Comparison of ENCODE assay signal across 8 cellular contexts in the genomic region with DNA sequence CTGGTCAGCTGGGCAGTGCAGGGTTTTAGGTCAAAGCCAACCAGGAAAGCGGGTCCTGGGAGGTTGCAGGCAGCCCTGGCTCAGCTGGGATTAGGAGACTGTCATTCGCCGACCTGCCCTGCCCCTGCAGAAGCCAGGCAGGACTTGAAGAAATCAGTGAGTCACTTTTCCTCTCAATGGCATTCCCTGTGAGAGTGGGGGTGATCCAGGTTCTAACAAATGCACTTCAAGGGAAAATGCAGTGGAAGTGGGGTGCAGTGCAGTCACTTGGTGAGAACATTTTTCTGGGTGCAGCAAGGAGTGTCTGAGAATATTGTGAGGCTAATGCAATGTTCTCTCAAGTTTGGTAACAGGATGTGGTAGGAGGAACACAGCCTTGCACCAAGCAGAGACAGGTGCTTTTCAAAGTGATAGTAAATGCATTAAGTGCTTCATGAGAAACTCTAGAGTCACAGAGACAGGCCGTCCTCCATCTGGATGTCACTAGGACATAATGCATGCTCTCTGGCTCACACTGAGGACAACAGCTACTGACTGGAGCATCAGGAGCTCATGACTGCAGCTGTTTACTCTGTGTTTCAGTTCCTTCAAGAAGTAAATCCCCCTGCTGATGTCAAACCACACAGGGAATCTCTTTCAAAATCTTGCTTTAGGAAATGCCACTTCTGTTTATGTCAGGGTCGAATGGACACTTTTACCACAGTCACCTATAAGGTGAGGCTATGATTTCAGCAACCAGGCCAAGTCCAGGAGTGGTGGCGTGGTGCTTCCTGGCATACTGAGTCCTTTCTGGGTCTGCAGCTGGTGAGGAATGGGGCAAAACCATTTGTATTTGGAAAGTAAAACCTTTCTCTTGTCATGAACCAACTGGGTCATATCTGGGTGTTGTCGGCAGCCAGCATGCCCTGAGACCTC. TPM values are rescaled to one million over a fixed set of nuclear protein-coding genes. Genes with fewer than 3 reads are reported as not detected.
DNase-seq lines count a peak whose midpoint lies in the region; ATAC-seq and TF ChIP-seq lines count a peak whose summit lies in the region.

No MANE protein-coding gene starts in this region.

- H3K9me2 ChIP-seq in Karpas-422 (replicated peaks; ENCODE audit: insufficient read depth, low read length) (no peaks in the 10 kb centered on the region), hepatocyte (replicated peaks; ENCODE audit: insufficient read depth) (no peaks in the 10 kb centered on the region)

- H3K4me3 ChIP-seq in BLaER1 (no peak overlapping the region), RWPE2 (ENCODE audit: severe bottlenecking) (no peak overlapping the region), fibroblast of lung (replicated peaks in 1 of 4; ENCODE audit: control extremely low read depth in 1 of 4, insufficient read depth in 1 of 4, low read depth in 3 of 4, low read length in 4 of 4) (no peak overlapping the region), Karpas-422 (ENCODE audit: low read length) (no peak overlapping the region), hepatocyte (no peak overlapping the region)

- H3K27me3 ChIP-seq in BLaER1 (no peaks in the 10 kb centered on the region), RWPE2 (ENCODE audit: insufficient read depth, poor library complexity, severe bottlenecking) (no peaks in the 10 kb centered on the region), fibroblast of lung (ENCODE audit: control insufficient read depth, insufficient read depth, low read length) (no peaks in the 10 kb centered on the region), Karpas-422 (ENCODE audit: low read length) (no peaks in the 10 kb centered on the region), hepatocyte (no peaks in the 10 kb centered on the region)

- H3K4me1 ChIP-seq in BLaER1 (peaks cover 21% of the 10 kb centered on the region), RWPE2 (ENCODE audit: insufficient read depth, poor library complexity, severe bottlenecking) (peaks cover 17% of the 10 kb centered on the region), fibroblast of lung (ENCODE audit: control insufficient read depth, extremely low read depth, insufficient read depth, low read length) (peaks cover 6% of the 10 kb centered on the region), Karpas-422 (ENCODE audit: low read length) (no peaks in the 10 kb centered on the region), hepatocyte (ENCODE audit: insufficient read depth) (no peaks in the 10 kb centered on the region)

- H3K9ac ChIP-seq in BLaER1 (no peak overlapping the region), fibroblast of lung (ENCODE audit: insufficient read depth, low read length) (no peak overlapping the region), Karpas-422 (ENCODE audit: low read length) (no peak overlapping the region)

- TF ChIP-seq CTCF in RWPE2 (IDR thresholded peaks at IDR 0.05; ENCODE audit: poor library complexity, severe bottlenecking): no peak
- TF ChIP-seq CTCF in fibroblast of lung (conservative IDR thresholded peaks at IDR 0.05 in 1 of 2, IDR thresholded peaks at IDR 0.05 in 1 of 2; ENCODE audit: low read depth in 1 of 2, low read length in 2 of 2): no peak
- no peak for TF ChIP-seq CTCF in hepatocyte (IDR thresholded peaks at IDR 0.05; ENCODE audit: poor library complexity)

- H2AFZ ChIP-seq in fibroblast of lung (ENCODE audit: low read length): no peak overlapping the region
- H2AFZ ChIP-seq in Karpas-422 (ENCODE audit: low read length): no peak overlapping the region
- no peak overlapping the region for H2AFZ ChIP-seq in hepatocyte

- H3K4me2 ChIP-seq in BLaER1 (peak overlapping the region; percentile 59), fibroblast of lung (ENCODE audit: extremely low read depth, insufficient read depth, low read length) (no peak overlapping the region), Karpas-422 (ENCODE audit: low read depth, low read length, poor library complexity, severe bottlenecking) (no peak overlapping the region), hepatocyte (no peak overlapping the region)

- ATAC-seq in GM18870 (IDR thresholded peaks at IDR 0.05; ENCODE audit: unreplicated experiment) (peak; percentile 88), HG03025 (IDR thresholded peaks at IDR 0.05; ENCODE audit: low FRiP score, unreplicated experiment) (peak; percentile 67), RWPE2 (ENCODE audit: low read depth) (peak; percentile 89)

- H3K79me2 ChIP-seq in fibroblast of lung (ENCODE audit: control insufficient read depth, insufficient read depth, low read length) (no peaks in the 10 kb centered on the region), Karpas-422 (ENCODE audit: low read length) (no peaks in the 10 kb centered on the region), hepatocyte (no peaks in the 10 kb centered on the region)

- no peak for DNase-seq in RWPE2 (ENCODE audit: low spot score)
- peak; percentile 10 to 22 for DNase-seq in fibroblast of lung (ENCODE audit: low read depth in 2 of 2)
- DNase-seq in Karpas-422: no peak
- DNase-seq in hepatocyte (ENCODE audit: low spot score): no peak
- DNase-seq in NCI-H345 treated with DMSO at 0.1 percent for 48 hours (lab: John Stamatoyannopoulos, UW; ENCODE audit: unreplicated experiment): no peak

- H3K36me3 ChIP-seq in BLaER1: no peaks in the 10 kb centered on the region
- no peaks in the 10 kb centered on the region for H3K36me3 ChIP-seq in RWPE2 (ENCODE audit: low read depth)
- no peaks in the 10 kb centered on the region for H3K36me3 ChIP-seq in fibroblast of lung (ENCODE audit: control insufficient read depth, insufficient read depth, low read length)
- H3K36me3 ChIP-seq in Karpas-422 (ENCODE audit: insufficient read depth, low read length): no peaks in the 10 kb centered on the region
- H3K36me3 ChIP-seq in hepatocyte (replicated peaks; ENCODE audit: insufficient read depth, low read depth): no peaks in the 10 kb centered on the region

- WGBS in hepatocyte (ENCODE audit: low lambda C conversion rate, missing lambda C conversion rate): 67% methylated on average over 7 of the region's 7 CpGs

- no peaks in the 10 kb centered on the region for H4K20me1 ChIP-seq in BLaER1
- H4K20me1 ChIP-seq in fibroblast of lung (ENCODE audit: control insufficient read depth, extremely low read depth, insufficient read depth, low read length): no peaks in the 10 kb centered on the region
- no peaks in the 10 kb centered on the region for H4K20me1 ChIP-seq in Karpas-422 (ENCODE audit: insufficient read depth, low read depth, low read length)
- H4K20me1 ChIP-seq in hepatocyte (ENCODE audit: insufficient read depth, poor library complexity, severe bottlenecking): no peaks in the 10 kb centered on the region

- H3K27ac ChIP-seq in BLaER1 (peak overlapping the region; percentile 31; the same call in 1 of the 2 replicates), RWPE2 (ENCODE audit: poor library complexity, severe bottlenecking) (peak overlapping the region; percentile 36), fibroblast of lung (ENCODE audit: insufficient read depth, low read length) (no peak overlapping the region), Karpas-422 (ENCODE audit: low read length) (no peak overlapping the region), hepatocyte (no peak overlapping the region)

- no peaks in the 10 kb centered on the region for H3K9me3 ChIP-seq in BLaER1
- no peaks in the 10 kb centered on the region for H3K9me3 ChIP-seq in RWPE2 (ENCODE audit: severe bottlenecking)
- H3K9me3 ChIP-seq in fibroblast of lung (ENCODE audit: control insufficient read depth, insufficient read depth, low read depth, low read length): no peaks in the 10 kb centered on the region
- no peaks in the 10 kb centered on the region for H3K9me3 ChIP-seq in Karpas-422 (ENCODE audit: low read length)
- no peaks in the 10 kb centered on the region for H3K9me3 ChIP-seq in hepatocyte (ENCODE audit: low read depth)

RNA-seq across cellular contexts. Expression of gene CDK5R1, which starts 16.7 kb away (rescaled TPM):
- total RNA-seq in fibroblast of lung: 0.33 and 0.51 TPM in 2 replicates
- 0.46 and 0.56 TPM in 2 replicates for polyA plus RNA-seq in fibroblast of lung
- 0.51 and 0.60 TPM in 2 replicates for polyA plus RNA-seq in fibroblast of lung (2012)
- 0.30 TPM in 1 of 2 replicates, not detected in the other for polyA minus RNA-seq in fibroblast of lung (ENCODE audit: low replicate concordance)
- 0.26 and 0.51 TPM in 2 replicates for total RNA-seq in Karpas-422 (2014; rRNA removed; shearing (Covaris generic); ENCODE audit: low replicate concordance)
- total RNA-seq in hepatocyte: 1.1 and 1.3 TPM in 2 replicates
- 0.80 and 1.0 TPM in 2 replicates for polyA plus RNA-seq in hepatocyte

RNA-seq across cellular contexts. Expression of gene PSMD11, which starts 59.2 kb away (rescaled TPM):
- total RNA-seq in fibroblast of lung: 60.4 and 74.1 TPM in 2 replicates
- 77.9 and 101 TPM in 2 replicates for polyA plus RNA-seq in fibroblast of lung
- 89.4 and 111 TPM in 2 replicates for polyA plus RNA-seq in fibroblast of lung (2012)
- 46.6 and 122 TPM in 2 replicates for polyA minus RNA-seq in fibroblast of lung (ENCODE audit: low replicate concordance)
- total RNA-seq in Karpas-422 (2014; rRNA removed; shearing (Covaris generic); ENCODE audit: low replicate concordance): 69.5 and 79.6 TPM in 2 replicates
- total RNA-seq in hepatocyte: 61.6 and 62.0 TPM in 2 replicates
- 141 and 145 TPM in 2 replicates for polyA plus RNA-seq in hepatocyte

Comparison
In these comparisons a context has a peak if more than half of its experiments do, and no peak if none do; other contexts are left out.
1. H3K27ac ChIP-seq: peak in BLaER1 (single experiment) and RWPE2 (single experiment); none in fibroblast of lung (single experiment), Karpas-422 (single experiment) and hepatocyte (single experiment).
2. DNase-seq: peak in fibroblast of lung (2 of 2); none in RWPE2 (single experiment), Karpas-422 (single experiment), hepatocyte (single experiment) and NCI-H345 treated with DMSO at 0.1 percent for 48 hours (single experiment).
3. Peak in every context shown above with its lines, with median percentiles within 50 percentile points of each other: ATAC-seq.